12 cellular contexts compared by ENCODE assay signal in the genomic region with DNA sequence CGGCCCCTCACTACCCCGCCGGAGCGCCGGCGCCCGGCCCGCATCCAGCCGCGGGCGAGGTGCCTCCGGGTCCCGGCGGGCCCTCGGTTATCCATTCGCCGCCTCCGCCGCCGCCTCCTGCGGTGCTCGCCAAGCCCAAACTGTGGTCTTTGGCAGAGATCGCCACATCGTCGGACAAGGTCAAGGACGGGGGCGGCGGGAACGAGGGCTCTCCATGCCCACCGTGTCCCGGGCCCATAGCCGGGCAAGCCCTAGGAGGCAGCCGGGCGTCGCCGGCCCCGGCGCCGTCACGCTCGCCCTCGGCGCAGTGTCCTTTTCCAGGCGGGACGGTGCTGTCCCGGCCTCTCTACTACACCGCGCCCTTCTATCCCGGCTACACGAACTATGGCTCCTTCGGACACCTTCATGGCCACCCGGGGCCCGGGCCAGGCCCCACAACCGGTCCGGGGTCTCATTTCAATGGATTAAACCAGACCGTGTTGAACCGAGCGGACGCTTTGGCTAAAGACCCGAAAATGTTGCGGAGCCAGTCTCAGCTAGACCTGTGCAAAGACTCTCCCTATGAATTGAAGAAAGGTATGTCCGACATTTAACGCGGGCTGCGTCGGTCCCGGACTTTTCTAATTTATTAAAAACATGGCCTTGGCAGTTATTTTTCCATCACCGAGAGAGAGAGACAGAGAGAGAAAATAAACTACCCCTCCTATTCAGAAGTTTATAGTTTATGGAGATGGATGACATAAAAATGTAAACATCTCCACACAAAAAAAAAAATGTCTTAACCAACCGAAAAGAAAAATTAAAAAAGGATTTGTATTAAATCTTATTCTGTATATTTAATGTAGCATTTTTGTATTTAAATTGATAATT. TPM values are rescaled to one million over a fixed set of nuclear protein-coding genes. Genes with fewer than 3 reads are reported as not detected.
DNase-seq lines count a peak whose midpoint lies in the region; FAIRE-seq and TF ChIP-seq lines count a peak whose summit lies in the region.
"Had no signal": no experiment of that assay in that cellular context is flagged by ENCODE, and none has a peak within 500 bp of the region (broad histone marks: within the 10 kb centered on the region; RNA-seq: fewer than 3 reads in every experiment).

No MANE protein-coding gene starts in this region.

- 15% methylated on average over 59 of the region's 69 CpGs for WGBS in prostate gland

- H3K4me1 ChIP-seq in NT2/D1 (ENCODE audit: insufficient read depth, insufficient read length) (peaks cover 25% of the 10 kb centered on the region), prostate gland (replicated peaks) (no peaks in the 10 kb centered on the region)

- H3K9me3 ChIP-seq in NT2/D1 (ENCODE audit: insufficient read depth, low read length) (no peaks in the 10 kb centered on the region), prostate gland (no peaks in the 10 kb centered on the region), WERI-Rb-1 (ENCODE audit: severe bottlenecking) (peaks cover 7% of the 10 kb centered on the region)
- H3K9me3 ChIP-seq: A549 had no signal

- H3K27ac ChIP-seq in prostate gland (peak overlapping the region; percentile 92 to 94), WERI-Rb-1 (no peak overlapping the region)
- H3K27ac ChIP-seq: A549, KMS-11 had no signal

- no peak for TF ChIP-seq CTCF in glutamatergic neuron (IDR thresholded peaks at IDR 0.05; ENCODE audit: partially characterized antibody, unreplicated experiment)
- TF ChIP-seq CTCF in prostate gland (IDR thresholded peaks at IDR 0.05) = no peak
- TF ChIP-seq CTCF in WERI-Rb-1 (IDR thresholded peaks at IDR 0.05; ENCODE audit: low read depth, low read length) = no peak
- TF ChIP-seq CTCF in D721Med (IDR thresholded peaks at IDR 0.05; ENCODE audit: insufficient read depth, missing control alignments) = no peak

- peaks cover 25% of the 10 kb centered on the region for H3K4me1 Mint-ChIP-seq in T-helper 1 cell treated with Interleukin-12 subunit alpha and Interleukin-12 subunit beta and Interleukin-4 antibody, amounts not matched to agents 30 μg/mL and 1 μg/mL, for 36 hours (ENCODE audit: low read depth)
- H3K4me1 Mint-ChIP-seq in glutamatergic neuron (ENCODE audit: low read depth, unreplicated experiment) = peaks cover 16% of the 10 kb centered on the region

- H3K36me3 ChIP-seq in NT2/D1 (ENCODE audit: insufficient read depth, insufficient read length, low read length) (no peaks in the 10 kb centered on the region), prostate gland (no peaks in the 10 kb centered on the region), WERI-Rb-1 (no peaks in the 10 kb centered on the region)

- H3K4me3 ChIP-seq in NT2/D1 (ENCODE audit: insufficient read length, low read depth) (peak overlapping the region; percentile 30), prostate gland (peak overlapping the region; percentile 75 to 80), WERI-Rb-1 (ENCODE audit: low read depth, low read length) (no peak overlapping the region)
- H3K4me3 ChIP-seq: A549 had no signal

- H3K9ac ChIP-seq in NT2/D1 (ENCODE audit: insufficient read length, low read depth) = peak overlapping the region; percentile 61
- H3K9ac ChIP-seq: KMS-11 had no signal

- H3K27me3 ChIP-seq in NT2/D1 (ENCODE audit: insufficient read depth, insufficient read length) = peaks cover 82% of the 10 kb centered on the region
- no peaks in the 10 kb centered on the region for H3K27me3 ChIP-seq in prostate gland (replicated peaks; ENCODE audit: insufficient read depth)
- H3K27me3 ChIP-seq in WERI-Rb-1 (ENCODE audit: insufficient read depth, low read depth, severe bottlenecking) = peaks cover 54% of the 10 kb centered on the region

- peak overlapping the region; percentile 42 for H3K27ac Mint-ChIP-seq in T-helper 1 cell treated with Interleukin-12 subunit alpha and Interleukin-12 subunit beta and Interleukin-4 antibody, amounts not matched to agents 30 μg/mL and 1 μg/mL, for 36 hours
- no peak overlapping the region for H3K27ac Mint-ChIP-seq in glutamatergic neuron (ENCODE audit: unreplicated experiment)
- H3K27ac Mint-ChIP-seq: activated naive CD4-positive, alpha-beta T cell treated with anti-CD3 and anti-CD28 coated beads for 36 hours had no signal

- peaks cover 7% of the 10 kb centered on the region for H3K36me3 Mint-ChIP-seq in T-helper 1 cell treated with Interleukin-12 subunit alpha and Interleukin-12 subunit beta and Interleukin-4 antibody, amounts not matched to agents 30 μg/mL and 1 μg/mL, for 36 hours (ENCODE audit: low read depth)
- H3K36me3 Mint-ChIP-seq in glutamatergic neuron (ENCODE audit: unreplicated experiment) = no peaks in the 10 kb centered on the region

- no peak for TF ChIP-seq POLR2A in prostate gland (IDR thresholded peaks at IDR 0.05)

- H3K27me3 Mint-ChIP-seq in T-helper 1 cell treated with Interleukin-12 subunit alpha and Interleukin-12 subunit beta and Interleukin-4 antibody, amounts not matched to agents 30 μg/mL and 1 μg/mL, for 36 hours (ENCODE audit: low read depth) = peaks cover 81% of the 10 kb centered on the region
- peaks cover 24% of the 10 kb centered on the region for H3K27me3 Mint-ChIP-seq in glutamatergic neuron (ENCODE audit: unreplicated experiment)

- no peak overlapping the region for H3K4me3 Mint-ChIP-seq in T-helper 1 cell treated with Interleukin-12 subunit alpha and Interleukin-12 subunit beta and Interleukin-4 antibody, amounts not matched to agents 30 μg/mL and 1 μg/mL, for 36 hours
- H3K4me3 Mint-ChIP-seq in glutamatergic neuron (ENCODE audit: unreplicated experiment) = peak overlapping the region; percentile 82
- H3K4me3 Mint-ChIP-seq: activated naive CD4-positive, alpha-beta T cell treated with anti-CD3 and anti-CD28 coated beads for 36 hours had no signal

- DNase-seq in T-helper 1 cell = no peak
- no peak for DNase-seq in NT2/D1 (ENCODE audit: low read depth, low spot score)
- peak; percentile 38 for DNase-seq in glutamatergic neuron
- no peak for DNase-seq in prostate gland (ENCODE audit: low spot score)
- no peak for DNase-seq in WERI-Rb-1
- DNase-seq in D721Med (ENCODE audit: insufficient read length, low spot score) = no peak
- no peak for DNase-seq in NCI-H146 treated with DMSO at 0.1 percent for 48 hours (lab: John Stamatoyannopoulos, UW; ENCODE audit: unreplicated experiment)
- DNase-seq: activated naive CD4-positive, alpha-beta T cell treated with anti-CD3 and anti-CD28 coated beads for 36 hours; NCI-H446 treated with DMSO at 0.1 percent for 48 hours had no signal

- no peak for FAIRE-seq in D721Med (lab: Jason Lieb, UNC)
- FAIRE-seq: A549 had no signal

- intact Hi-C loops in prostate gland (cut with DNase I) = loop anchor here (10.0 kb wide), 1 partner anchor 1029 kb away; no protein-coding TSS in a partner anchor

- peaks cover 9% of the 10 kb centered on the region for H3K9me3 Mint-ChIP-seq in T-helper 1 cell treated with Interleukin-12 subunit alpha and Interleukin-12 subunit beta and Interleukin-4 antibody, amounts not matched to agents 30 μg/mL and 1 μg/mL, for 36 hours
- peaks cover 13% of the 10 kb centered on the region for H3K9me3 Mint-ChIP-seq in glutamatergic neuron (ENCODE audit: unreplicated experiment)
- H3K9me3 Mint-ChIP-seq: activated naive CD4-positive, alpha-beta T cell treated with anti-CD3 and anti-CD28 coated beads for 36 hours had no signal

RNA-seq across cellular contexts. Expression of gene IRX5, which starts 2.9 kb away (rescaled TPM):
- total RNA-seq in glutamatergic neuron (ENCODE audit: unreplicated experiment) = 4.7 TPM
- 10 to 100 TPM; 12.7 to 38.8 TPM for total RNA-seq in prostate gland
- total RNA-seq: activated naive CD4-positive, alpha-beta T cell treated with anti-CD3 and anti-CD28 coated beads for 36 hours had no signal
